9 cellular contexts compared by ENCODE assay signal in the genomic region with DNA sequence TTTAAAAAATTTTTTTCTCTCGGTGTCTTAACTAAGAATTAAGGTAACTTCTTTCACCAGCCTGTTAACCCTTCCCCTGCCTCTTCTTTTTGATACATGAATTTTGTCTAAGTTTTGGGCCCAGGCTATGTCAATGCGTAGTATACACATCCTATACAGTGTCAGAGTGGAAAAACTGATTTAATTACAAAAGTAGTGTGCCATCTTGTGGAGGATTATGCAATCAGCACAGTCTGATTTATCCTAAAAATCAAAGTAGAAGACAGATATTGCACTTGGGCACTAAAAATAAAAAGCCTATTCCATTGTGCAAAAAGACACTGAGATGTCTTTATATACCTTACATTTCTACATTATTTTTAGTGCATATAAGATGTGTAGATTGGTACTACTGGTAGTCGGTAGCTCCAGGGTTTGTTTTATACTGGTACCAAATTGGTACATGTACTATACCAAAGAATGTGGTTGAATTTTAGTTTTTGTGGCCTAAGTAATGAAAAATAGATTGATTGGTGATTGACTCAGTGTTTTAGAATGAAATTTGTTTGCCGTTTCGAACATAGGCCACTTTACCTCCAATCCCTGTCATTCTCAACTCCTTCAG.
A peak's percentile ranks its signal among the peaks of the same experiment; 100 is the strongest.
DNase-seq lines count a peak whose midpoint lies in the region; ATAC-seq, FAIRE-seq and TF ChIP-seq lines count a peak whose summit lies in the region.
"Had no signal": no experiment of that assay in that cellular context is flagged by ENCODE, and none has a peak within 500 bp of the region (broad histone marks: within the 10 kb centered on the region; RNA-seq: fewer than 3 reads in every experiment).

No MANE protein-coding gene starts in this region.

- ATAC-seq in thoracic aorta (ENCODE audit: insufficient number of reproducible peaks, low FRiP score, low read depth) = no peak

- H3K9ac ChIP-seq in kidney (ENCODE audit: low read length in 2 of 2) = peak overlapping the region in 1 of 2 donors; percentile 4

- H3K36me3 ChIP-seq in kidney (ENCODE audit: control insufficient read depth in 1 of 2, insufficient read depth in 2 of 2, low read length in 2 of 2) (peaks cover 0 to 5% of the 10 kb centered on the region in 2 donors), thoracic aorta (peaks cover 4% of the 10 kb centered on the region)

- H3K4me3 ChIP-seq in kidney (ENCODE audit: low read length in 2 of 2) = no peak overlapping the region
- H3K4me3 ChIP-seq in thoracic aorta = no peak overlapping the region

- peak; percentile 22 for DNase-seq in GM20000 (ENCODE audit: low spot score)
- DNase-seq in NCI-H460 (ENCODE audit: extremely low read depth, low read depth) = peak; percentile 56
- peak; percentile 7 for DNase-seq in brain pericyte (ENCODE audit: low read depth, low spot score)
- DNase-seq in kidney = no peak
- DNase-seq in thoracic aorta (ENCODE audit: low spot score) = no peak
- DNase-seq in ureter (ENCODE audit: low spot score) = no peak
- DNase-seq in epidermal melanocyte (ENCODE audit: insufficient read length, low spot score) = no peak

- no peak overlapping the region for H3K27ac ChIP-seq in C4-2B
- no peak overlapping the region for H3K27ac ChIP-seq in kidney (ENCODE audit: low read depth in 2 of 2, low read length in 2 of 2)
- no peak overlapping the region for H3K27ac ChIP-seq in thoracic aorta
- H3K27ac ChIP-seq: neutrophil had no signal

- TF ChIP-seq CTCF in C4-2B (conservative IDR thresholded peaks at IDR 0.05) (peak; percentile 90), GM20000 (IDR thresholded peaks at IDR 0.05; ENCODE audit: extremely low read depth, missing control alignments) (peak; percentile 39), kidney (IDR thresholded peaks at IDR 0.05; ENCODE audit: borderline replicate concordance, extremely low read depth, insufficient read depth) (peak; percentile 66), thoracic aorta (IDR thresholded peaks at IDR 0.05) (peak; percentile 51)

- H3K9me3 ChIP-seq in kidney (ENCODE audit: control insufficient read depth in 1 of 2, low read length in 2 of 2) = no peaks in the 10 kb centered on the region
- H3K9me3 ChIP-seq in thoracic aorta = no peaks in the 10 kb centered on the region
- H3K9me3 ChIP-seq: neutrophil had no signal

- intact Hi-C loops in kidney (cut with DNase I) = no loop called here

- FAIRE-seq in kidney (lab: Jason Lieb, UNC) = peak; percentile 85

- no peaks in the 10 kb centered on the region for H3K27me3 ChIP-seq in thoracic aorta (replicated peaks; ENCODE audit: insufficient read depth)
- H3K27me3 ChIP-seq: neutrophil had no signal

- H3K4me1 ChIP-seq in kidney (ENCODE audit: control insufficient read depth in 1 of 2, insufficient read depth in 1 of 2, low read depth in 1 of 2, low read length in 2 of 2) (peaks cover 5 to 12% of the 10 kb centered on the region in 2 donors), thoracic aorta (ENCODE audit: control insufficient read depth in 1 of 2, low read depth in 2 of 2) (peaks cover 13 to 22% of the 10 kb centered on the region in 2 donors)

Comparison
In these comparisons a context has a peak if more than half of its experiments do, and no peak if none do; other contexts are left out.
1. CTCF ChIP-seq: peak in every context shown above with its lines; median percentile 90 in C4-2B; 66 in kidney; 51 in thoracic aorta; 39 in GM20000.
2. DNase-seq: peak in GM20000 (single experiment), NCI-H460 (single experiment) and brain pericyte (single experiment); none in kidney (single experiment), thoracic aorta (single experiment), ureter (single experiment) and epidermal melanocyte (single experiment).